In genomic region chr3:77348244-77348855, GRCh38 we compare ENCODE assay signal across 1 cellular context.
TF ChIP-seq lines count a peak whose summit lies in the region.

No MANE protein-coding gene starts in this region.

TF ChIP-seq in WTC11, 78 proteins besides CTCF, POLR2A, EP300 and RAD21 (continued from another document):
- TF ChIP-seq AFF4 (CRISPR knock-in tag; IDR thresholded peaks at IDR 0.05; ENCODE audit: borderline replicate concordance) = no peak
- TF ChIP-seq FOXP4 (CRISPR knock-in tag; IDR thresholded peaks at IDR 0.05) = no peak
- no peak for TF ChIP-seq PRDM15 (CRISPR knock-in tag; IDR thresholded peaks at IDR 0.05)
- TF ChIP-seq USF1 (CRISPR knock-in tag; IDR thresholded peaks at IDR 0.05) = no peak
